ENCODE assay signal across 1 cellular context in the genomic region with DNA sequence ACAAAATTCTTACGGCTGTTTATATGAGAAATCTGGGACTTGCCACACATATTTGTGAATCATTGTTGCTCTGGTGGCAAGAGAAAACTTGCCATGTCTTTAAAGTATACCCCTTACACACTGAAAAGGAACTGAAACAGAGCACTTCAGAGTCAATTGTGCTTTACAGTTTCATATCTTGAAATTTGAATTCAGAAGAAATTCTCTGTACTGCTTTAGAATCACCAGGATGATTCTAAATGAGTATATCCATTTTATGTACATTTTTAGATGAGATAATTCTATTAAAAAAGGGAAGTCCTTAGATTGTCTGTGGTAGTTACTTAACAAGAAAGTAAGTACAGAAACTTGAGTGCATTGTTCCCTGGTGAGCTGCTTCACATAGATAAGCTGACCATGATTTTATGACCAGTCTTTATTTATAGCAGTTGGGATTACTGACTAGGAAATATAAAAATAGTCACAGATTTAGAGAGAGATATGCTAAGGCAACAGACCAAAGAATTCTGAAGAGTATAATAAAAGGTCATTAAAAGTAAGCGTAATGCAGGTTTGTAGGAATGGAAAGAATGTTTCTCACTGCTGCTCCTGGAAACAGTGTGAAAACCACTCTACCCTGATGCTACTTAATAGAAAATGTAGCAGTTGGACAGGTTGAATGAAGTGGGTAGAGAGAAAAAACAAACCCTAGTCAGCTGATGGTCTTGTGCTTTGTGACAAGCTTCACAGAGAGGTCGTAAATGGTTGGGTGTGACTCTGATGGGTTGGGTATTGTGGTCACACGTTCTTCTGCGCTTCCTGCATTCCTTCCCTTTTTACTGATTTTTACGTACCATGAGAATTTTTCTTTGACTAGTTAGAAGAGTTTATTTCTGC.
A peak's percentile ranks its signal among the peaks of the same experiment; 100 is the strongest.
TF ChIP-seq lines count a peak whose summit lies in the region.

No MANE protein-coding gene starts in this region.

TF ChIP-seq in endothelial cell of umbilical vein, 7 proteins besides CTCF, POLR2A, EP300 and RAD21 (continued from another document):
- peak; percentile 47 for TF ChIP-seq GATA2 (IDR thresholded peaks at IDR 0.05; ENCODE audit: insufficient read depth, insufficient read length, low read depth, low read length)
- peak; percentile 8 for TF ChIP-seq POLR2AphosphoS5 (IDR thresholded peaks at IDR 0.05; ENCODE audit: insufficient read depth, low read depth, low read length)
TF ChIP-seq in endothelial cell of umbilical vein: peak in this region for 3.
